ENCODE assay signal across 2 cellular contexts in genomic region chr14:63200767-63201166, GRCh38.
TF ChIP-seq lines count a peak whose summit lies in the region.

No MANE protein-coding gene starts in this region.

TF ChIP-seq in IMR-90, 13 proteins besides CTCF, POLR2A, EP300 and RAD21 (continued from another document):
- no peak for TF ChIP-seq ELK1 (IDR thresholded peaks at IDR 0.05; ENCODE audit: borderline replicate concordance, low read depth, low read length)
- no peak for TF ChIP-seq NFE2L2 (IDR thresholded peaks at IDR 0.05; ENCODE audit: low read depth, low read length)
- TF ChIP-seq BHLHE40 (IDR thresholded peaks at IDR 0.05; ENCODE audit: low read depth, low read length) = no peak
- no peak for TF ChIP-seq FOS (IDR thresholded peaks at IDR 0.05; ENCODE audit: low read depth, low read length)
- no peak for TF ChIP-seq USF2 (IDR thresholded peaks at IDR 0.05; ENCODE audit: low read depth, low read length)
- no peak for TF ChIP-seq MAZ (IDR thresholded peaks at IDR 0.05; ENCODE audit: borderline replicate concordance, low read depth, low read length)
- TF ChIP-seq CHD1 (IDR thresholded peaks at IDR 0.05; ENCODE audit: low read depth, low read length) = no peak
- TF ChIP-seq SMC3 (IDR thresholded peaks at IDR 0.05; ENCODE audit: low read depth, low read length) = no peak
- TF ChIP-seq MXI1 (IDR thresholded peaks at IDR 0.05; ENCODE audit: borderline replicate concordance, low read depth, low read length) = no peak

TF ChIP-seq in endothelial cell of umbilical vein, 7 proteins besides CTCF, POLR2A, EP300 and RAD21 (continued from another document):
- TF ChIP-seq MAX (IDR thresholded peaks at IDR 0.05; ENCODE audit: insufficient read depth, insufficient read length) (no peak), JUN (IDR thresholded peaks at IDR 0.05; ENCODE audit: borderline replicate concordance, insufficient read depth, insufficient read length, low read depth) (no peak), POLR2AphosphoS5 (IDR thresholded peaks at IDR 0.05; ENCODE audit: insufficient read depth, low read depth, low read length) (no peak)
